Comparison of ENCODE assay signal across 10 cellular contexts in genomic region chr10:118332247-118332646, GRCh38. TPM values are rescaled to one million over a fixed set of nuclear protein-coding genes. Genes with fewer than 3 reads are reported as not detected.
A peak's percentile ranks its signal among the peaks of the same experiment; 100 is the strongest.
DNase-seq lines count a peak whose midpoint lies in the region; ATAC-seq and TF ChIP-seq lines count a peak whose summit lies in the region.
"Had no signal": no experiment of that assay in that cellular context is flagged by ENCODE, and none has a peak within 500 bp of the region (broad histone marks: within the 10 kb centered on the region; RNA-seq: fewer than 3 reads in every experiment).

No MANE protein-coding gene starts in this region.

- TF ChIP-seq CTCF in Caco-2 (IDR thresholded peaks at IDR 0.05; ENCODE audit: insufficient read depth in 1 of 2, low read depth in 1 of 2, low read length in 1 of 2, severe bottlenecking in 1 of 2, unreplicated experiment in 1 of 2): no peak

- H3K4me1 ChIP-seq in Caco-2: no peaks in the 10 kb centered on the region

- intact Hi-C loops in Caco-2 (cut with micrococcal nuclease; ENCODE audit: unreplicated experiment): no loop called here

- H3K4me3 ChIP-seq in H7 (ENCODE audit: insufficient read depth, low read depth, low read length): no peak overlapping the region
- H3K4me3 ChIP-seq in Caco-2 (ENCODE audit: low read depth, low read length): no peak overlapping the region

- no peaks in the 10 kb centered on the region for H3K9me3 ChIP-seq in Caco-2

- H3K4me3 Mint-ChIP-seq in effector memory CD8-positive, alpha-beta T cell: no peak overlapping the region
- H3K4me3 Mint-ChIP-seq in Caco-2 (ENCODE audit: unreplicated experiment): no peak overlapping the region

- H3K36me3 ChIP-seq in H7 (replicated peaks; ENCODE audit: control insufficient read depth, insufficient read depth, low read length) (peaks cover 6% of the 10 kb centered on the region), Caco-2 (ENCODE audit: control insufficient read depth, insufficient read depth, low read length) (no peaks in the 10 kb centered on the region)

- H3K27me3 Mint-ChIP-seq in effector memory CD8-positive, alpha-beta T cell: no peaks in the 10 kb centered on the region
- H3K27me3 Mint-ChIP-seq in Caco-2 (ENCODE audit: insufficient read depth, unreplicated experiment): no peaks in the 10 kb centered on the region

- no peaks in the 10 kb centered on the region for H3K27me3 ChIP-seq in H7 (ENCODE audit: control insufficient read depth, insufficient read depth, low read length)
- no peaks in the 10 kb centered on the region for H3K27me3 ChIP-seq in Caco-2 (replicated peaks; ENCODE audit: control insufficient read depth, insufficient read depth, low read length)

- H3K27ac Mint-ChIP-seq in effector memory CD8-positive, alpha-beta T cell: peak overlapping the region in 1 of 2 donors; percentile 32
- H3K27ac Mint-ChIP-seq in Caco-2 (ENCODE audit: unreplicated experiment): no peak overlapping the region

- CTCF ChIA-PET in Caco-2 (lab: Charles Lee): no interaction called here

- BruUV-seq in Caco-2 (replicated peaks; lab: Mats Ljungman, UMichigan): no TSS peak

- no peaks in the 10 kb centered on the region for H3K9me3 Mint-ChIP-seq in effector memory CD8-positive, alpha-beta T cell
- H3K9me3 Mint-ChIP-seq in Caco-2 (ENCODE audit: unreplicated experiment): no peaks in the 10 kb centered on the region

- peaks cover 12 to 27% of the 10 kb centered on the region in 2 donors for H3K4me1 Mint-ChIP-seq in effector memory CD8-positive, alpha-beta T cell (ENCODE audit: low read depth in 2 of 2)
- H3K4me1 Mint-ChIP-seq in Caco-2 (ENCODE audit: low read depth, unreplicated experiment): no peaks in the 10 kb centered on the region

- no peak for DNase-seq in effector memory CD8-positive, alpha-beta T cell
- DNase-seq in H7 (no peak), Caco-2 (no peak), NCI-H2196 treated with DMSO at 0.1 percent for 48 hours (lab: John Stamatoyannopoulos, UW; ENCODE audit: unreplicated experiment) (no peak)
- no peak for DNase-seq in stimulated activated naive CD4-positive, alpha-beta T cell (lab: John Stamatoyannopoulos, UW)
- DNase-seq: activated gamma-delta T cell treated with Interleukin-2 at 50 U/mL for 16 hours, KG1 had no signal

- POLR2A ChIA-PET in Caco-2 (lab: Charles Lee): no interaction called here

- ATAC-seq in GM18868 (IDR thresholded peaks at IDR 0.05; ENCODE audit: unreplicated experiment): peak; percentile 91
- ATAC-seq in GM21529 (IDR thresholded peaks at IDR 0.05; ENCODE audit: unreplicated experiment): peak; percentile 93
- peak; percentile 89 for ATAC-seq in HG03442 (IDR thresholded peaks at IDR 0.05; ENCODE audit: unreplicated experiment)
- ATAC-seq in effector memory CD8-positive, alpha-beta T cell (replicated peaks): peak; percentile 70

- peaks cover 34% of the 10 kb centered on the region for H3K36me3 Mint-ChIP-seq in effector memory CD8-positive, alpha-beta T cell (ENCODE audit: insufficient read depth)
- H3K36me3 Mint-ChIP-seq in Caco-2 (ENCODE audit: insufficient read depth, unreplicated experiment): peaks cover 31% of the 10 kb centered on the region

RNA-seq across cellular contexts. Expression of gene FAM204A, which starts 9.9 kb away (rescaled TPM):
- 30.6 and 33.4 TPM in 2 replicates for total RNA-seq in H7 (2014; rRNA removed; shearing (Covaris generic))
- total RNA-seq in Caco-2 (2022): 63.7 and 68.7 TPM in 2 replicates
